In the genomic region with DNA sequence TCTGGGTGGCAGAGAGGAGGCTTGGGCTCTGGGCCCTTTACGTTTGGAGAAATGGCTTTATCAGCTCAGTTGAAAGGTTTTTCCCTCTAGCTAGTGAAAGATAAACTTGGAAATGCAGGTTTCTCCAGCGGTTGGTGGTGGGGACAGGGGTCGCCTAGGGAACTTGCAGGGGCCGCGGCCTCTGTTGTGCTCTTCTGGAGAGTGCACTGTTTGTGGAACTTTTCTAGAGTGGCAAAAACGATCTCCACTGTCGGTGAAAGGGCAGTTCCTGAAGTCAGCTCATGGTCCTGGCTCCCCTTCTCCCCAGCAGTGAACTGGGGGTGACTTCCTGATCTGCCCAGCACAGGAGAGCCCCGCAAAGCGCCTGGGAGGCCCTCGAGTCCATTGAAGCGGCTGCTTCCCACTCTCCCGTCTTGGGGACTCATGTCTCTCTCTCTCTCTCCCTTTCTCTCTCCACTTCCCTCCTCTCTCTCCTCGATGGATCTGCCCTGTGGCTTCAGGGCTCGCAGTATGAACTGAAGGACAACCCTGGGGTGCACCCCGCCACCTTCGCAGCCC, we compare ENCODE assay signal across 23 cellular contexts. TPM values are rescaled to one million over a fixed set of nuclear protein-coding genes. Genes with fewer than 3 reads are reported as not detected.
DNase-seq lines count a peak whose midpoint lies in the region; ATAC-seq and TF ChIP-seq lines count a peak whose summit lies in the region.
"Had no signal": no experiment of that assay in that cellular context is flagged by ENCODE, and none has a peak within 500 bp of the region (broad histone marks: within the 10 kb centered on the region; RNA-seq: fewer than 3 reads in every experiment).

No MANE protein-coding gene starts in this region.

- H3K27ac Mint-ChIP-seq in GM23338 (no peak overlapping the region), HFFc6 (no peak overlapping the region)
- H3K27ac Mint-ChIP-seq: activated CD4-positive, alpha-beta memory T cell treated with anti-CD3 and anti-CD28 coated beads for 36 hours; activated naive CD8-positive, alpha-beta T cell treated with anti-CD3 and anti-CD28 coated beads, Interleukin-2, amount 50 U/mL, for 24 hours; stimulated activated effector memory CD8-positive, alpha-beta T cell treated with anti-CD3 and anti-CD28 coated beads, Interleukin-12 subunit alpha, Interleukin-12 subunit beta, amount 100 ng/mL, for 72 hours had no signal

- ATAC-seq in GM23338 (no peak), aorta (ENCODE audit: low FRiP score) (no peak), GM19035 (IDR thresholded peaks at IDR 0.05; ENCODE audit: unreplicated experiment) (no peak)
- ATAC-seq: stimulated activated effector memory CD8-positive, alpha-beta T cell treated with anti-CD3 and anti-CD28 coated beads, Interleukin-12 subunit alpha, Interleukin-12 subunit beta, amount 100 ng/mL, for 72 hours had no signal

- H3K9me3 Mint-ChIP-seq in GM23338 (peaks cover 6% of the 10 kb centered on the region; the same call in 2 of the 3 replicates), HFFc6 (peaks cover 44% of the 10 kb centered on the region)
- H3K9me3 Mint-ChIP-seq: activated naive CD8-positive, alpha-beta T cell treated with anti-CD3 and anti-CD28 coated beads, Interleukin-2, amount 50 U/mL, for 24 hours had no signal

- peaks cover 29% of the 10 kb centered on the region for H3K4me1 ChIP-seq in GM23338 (ENCODE audit: insufficient read depth)
- peaks cover 30% of the 10 kb centered on the region for H3K4me1 ChIP-seq in iPS-18a (ENCODE audit: control insufficient read depth, low read depth, low read length)
- no peaks in the 10 kb centered on the region for H3K4me1 ChIP-seq in aorta (ENCODE audit: control insufficient read depth in 1 of 2, insufficient read depth in 2 of 2, low read length in 2 of 2)
- no peaks in the 10 kb centered on the region for H3K4me1 ChIP-seq in SJCRH30
- H3K4me1 ChIP-seq: parathyroid adenoma had no signal

- H3F3A ChIP-seq in GM23338 (replicated peaks; ENCODE audit: low read depth), result 0 out of 2 replicates have a peak, but pooled peaks cover 4% of the 10 kb centered on the region

- H3K4me1 Mint-ChIP-seq in GM23338 (peaks cover 41% of the 10 kb centered on the region), HFFc6 (ENCODE audit: low read depth) (no peaks in the 10 kb centered on the region)

- no peaks in the 10 kb centered on the region; the same call in 2 of the 3 replicates for H3K36me3 Mint-ChIP-seq in GM23338 (ENCODE audit: low read depth)
- peaks cover 15% of the 10 kb centered on the region for H3K36me3 Mint-ChIP-seq in HFFc6 (ENCODE audit: low read depth)
- H3K36me3 Mint-ChIP-seq: stimulated activated effector memory CD8-positive, alpha-beta T cell treated with anti-CD3 and anti-CD28 coated beads, Interleukin-12 subunit alpha, Interleukin-12 subunit beta, amount 100 ng/mL, for 72 hours had no signal

- 78 to 83% methylated on average over 16 of the region's 16 CpGs for WGBS in aorta, 2 donors

- H3K9me2 ChIP-seq in GM23338 (ENCODE audit: insufficient read depth), result no peaks in the 10 kb centered on the region

- intact Hi-C loops in aorta (cut with DNase I), result loop anchor here in 1 of 2 donors (10.0 kb wide), 1 partner anchor 396 kb away; no protein-coding TSS in a partner anchor

- no peaks in the 10 kb centered on the region for H3K9me3 ChIP-seq in iPS-18a (ENCODE audit: control insufficient read depth, low read depth, low read length)
- no peaks in the 10 kb centered on the region for H3K9me3 ChIP-seq in aorta (ENCODE audit: control insufficient read depth, low read length)
- no peaks in the 10 kb centered on the region for H3K9me3 ChIP-seq in SJCRH30 (replicated peaks)
- H3K9me3 ChIP-seq: Peyer's patch had no signal

- H3K4me2 ChIP-seq in GM23338, result peak overlapping the region; percentile 77

- H3K27ac ChIP-seq in GM23338 (ENCODE audit: low read depth) (no peak overlapping the region), iPS-18a (ENCODE audit: low read length) (no peak overlapping the region), aorta (ENCODE audit: low read depth in 1 of 2, low read length in 2 of 2) (no peak overlapping the region), SJCRH30 (no peak overlapping the region)
- H3K27ac ChIP-seq: parathyroid adenoma, Peyer's patch, spleen had no signal

- peak overlapping the region; percentile 83; the same call in 1 of the 2 replicates for H2AFZ ChIP-seq in GM23338
- H2AFZ ChIP-seq: parathyroid adenoma had no signal

- H3K79me2 ChIP-seq in GM23338 (replicated peaks; ENCODE audit: insufficient read depth), result no peaks in the 10 kb centered on the region
- H3K79me2 ChIP-seq: parathyroid adenoma had no signal

- H3K36me3 ChIP-seq in GM23338 (ENCODE audit: insufficient read depth), result no peaks in the 10 kb centered on the region
- H3K36me3 ChIP-seq in iPS-18a (ENCODE audit: control insufficient read depth, low read depth, low read length), result no peaks in the 10 kb centered on the region
- no peaks in the 10 kb centered on the region for H3K36me3 ChIP-seq in aorta (ENCODE audit: control insufficient read depth in 1 of 2, insufficient read depth in 2 of 2, low read length in 1 of 2)
- no peaks in the 10 kb centered on the region for H3K36me3 ChIP-seq in SJCRH30
- H3K36me3 ChIP-seq: Peyer's patch, spleen had no signal

- no peak overlapping the region for H3K9ac ChIP-seq in iPS-18a (ENCODE audit: low read length)
- H3K9ac ChIP-seq: parathyroid adenoma had no signal

- H3K4me3 ChIP-seq in GM23338 (peak overlapping the region; percentile 55), astrocyte of the cerebellum (ENCODE audit: low read depth, low read length) (peak overlapping the region; percentile 70), iPS-18a (ENCODE audit: low read length) (peak overlapping the region; percentile 50), aorta (ENCODE audit: low read length in 2 of 2) (no peak overlapping the region), SJCRH30 (no peak overlapping the region)
- H3K4me3 ChIP-seq: Peyer's patch, spleen had no signal

- H3K4me3 Mint-ChIP-seq in GM23338 (peak overlapping the region; percentile 66), HFFc6 (no peak overlapping the region)
- H3K4me3 Mint-ChIP-seq: activated CD4-positive, alpha-beta memory T cell treated with anti-CD3 and anti-CD28 coated beads for 36 hours; activated naive CD8-positive, alpha-beta T cell treated with anti-CD3 and anti-CD28 coated beads, Interleukin-2, amount 50 U/mL, for 24 hours; stimulated activated effector memory CD8-positive, alpha-beta T cell treated with anti-CD3 and anti-CD28 coated beads, Interleukin-12 subunit alpha, Interleukin-12 subunit beta, amount 100 ng/mL, for 72 hours had no signal

- no peak for TF ChIP-seq CTCF in GM23338 (conservative IDR thresholded peaks at IDR 0.05; ENCODE audit: low read depth in 2 of 2)
- TF ChIP-seq CTCF in astrocyte of the cerebellum (IDR thresholded peaks at IDR 0.05; ENCODE audit: low read depth, low read length, missing control alignments), result no peak
- no peak for TF ChIP-seq CTCF in HFFc6 (IDR thresholded peaks at IDR 0.05)

- H3K27me3 Mint-ChIP-seq in GM23338 (ENCODE audit: insufficient read depth, low read depth, poor library complexity) (peaks cover 88% of the 10 kb centered on the region), HFFc6 (ENCODE audit: insufficient read depth) (peaks cover 3% of the 10 kb centered on the region; the same call in 1 of the 2 replicates)

- DNase-seq in GM23338 (ENCODE audit: low spot score), result no peak
- no peak for DNase-seq in astrocyte of the cerebellum (ENCODE audit: low read depth)
- peak; percentile 74 for DNase-seq in retina
- no peak for DNase-seq in aorta
- DNase-seq in HFFc6, result no peak
- no peak for DNase-seq in SJCRH30
- DNase-seq: activated CD4-positive, alpha-beta memory T cell treated with anti-CD3 and anti-CD28 coated beads for 36 hours; activated naive CD8-positive, alpha-beta T cell treated with anti-CD3 and anti-CD28 coated beads, Interleukin-2, amount 50 U/mL, for 24 hours; DMS153; islet precursor cell; KG1; NCI-H1105 treated with DMSO at 0.1 percent for 48 hours; NCI-H2171; NCI-H82; spleen had no signal

- peaks cover 4% of the 10 kb centered on the region for H4K20me1 ChIP-seq in GM23338 (replicated peaks; ENCODE audit: insufficient read depth)

- H3K27me3 ChIP-seq in GM23338 (ENCODE audit: insufficient read depth) (peaks cover 95% of the 10 kb centered on the region), iPS-18a (ENCODE audit: control insufficient read depth, insufficient read depth, low read length) (peaks cover 94% of the 10 kb centered on the region), aorta (ENCODE audit: control insufficient read depth in 1 of 2, insufficient read depth in 2 of 2, low read length in 1 of 2) (no peaks in the 10 kb centered on the region), SJCRH30 (no peaks in the 10 kb centered on the region)

- in situ Hi-C loops in astrocyte of the cerebellum (cut with HindIII; ENCODE audit: low sequenced_read_pairs), result no loop called here

TF ChIP-seq in GM23338, 12 proteins besides CTCF, POLR2A, EP300 and RAD21:
- no peak for TF ChIP-seq JUNB (IDR thresholded peaks at IDR 0.05; ENCODE audit: unreplicated experiment)
- TF ChIP-seq EZH2phosphoT487 (IDR thresholded peaks at IDR 0.05; ENCODE audit: unreplicated experiment), result peak; percentile 39
- TF ChIP-seq EZH2 (IDR thresholded peaks at IDR 0.05; ENCODE audit: low read depth, unreplicated experiment), result peak; percentile 87

RNA-seq across cellular contexts. Expression of gene IRX1, which starts 3.2 kb away (rescaled TPM):
- 0.58 and 1.8 TPM in 2 replicates for total RNA-seq in GM23338 (2014; rRNA removed; shearing (Covaris generic))
- 0.11 and 0.19 TPM in 2 replicates for polyA plus RNA-seq in GM23338 (2016; fragmentation: Nextera tagmentation; extraction: Ambion mirVana)
- 1 to 10 TPM in 1 of 2 donors, not detected in 1; 4.3 TPM for total RNA-seq in aorta
- polyA plus RNA-seq in aorta, result 1 to 10 TPM in 1 of 2 donors, not detected in 1; 1.5 TPM
- not detected for total RNA-seq in HFFc6 (2021; fragmentation: NEBNext Ultra II Directional; extraction: Animal tissue kit (Norgen Biotek cat#: 25700))
- total RNA-seq in SJCRH30 (2014; rRNA removed; shearing (Covaris generic)), result 4.0 and 4.9 TPM in 2 replicates
- total RNA-seq: activated CD4-positive, alpha-beta memory T cell treated with anti-CD3 and anti-CD28 coated beads for 36 hours; endothelial cell of umbilical vein; mucosa of gallbladder; Peyer's patch; spleen; ureter had no signal
- polyA plus RNA-seq: endothelial cell of umbilical vein, spleen had no signal

Comparison
In these comparisons a context has a peak if more than half of its experiments do, and no peak if none do; other contexts are left out.
1. H3K4me3 ChIP-seq: peak in GM23338 (single experiment), astrocyte of the cerebellum (single experiment) and iPS-18a (single experiment); none in aorta (0 of 2) and SJCRH30 (single experiment).